In the genomic region with DNA sequence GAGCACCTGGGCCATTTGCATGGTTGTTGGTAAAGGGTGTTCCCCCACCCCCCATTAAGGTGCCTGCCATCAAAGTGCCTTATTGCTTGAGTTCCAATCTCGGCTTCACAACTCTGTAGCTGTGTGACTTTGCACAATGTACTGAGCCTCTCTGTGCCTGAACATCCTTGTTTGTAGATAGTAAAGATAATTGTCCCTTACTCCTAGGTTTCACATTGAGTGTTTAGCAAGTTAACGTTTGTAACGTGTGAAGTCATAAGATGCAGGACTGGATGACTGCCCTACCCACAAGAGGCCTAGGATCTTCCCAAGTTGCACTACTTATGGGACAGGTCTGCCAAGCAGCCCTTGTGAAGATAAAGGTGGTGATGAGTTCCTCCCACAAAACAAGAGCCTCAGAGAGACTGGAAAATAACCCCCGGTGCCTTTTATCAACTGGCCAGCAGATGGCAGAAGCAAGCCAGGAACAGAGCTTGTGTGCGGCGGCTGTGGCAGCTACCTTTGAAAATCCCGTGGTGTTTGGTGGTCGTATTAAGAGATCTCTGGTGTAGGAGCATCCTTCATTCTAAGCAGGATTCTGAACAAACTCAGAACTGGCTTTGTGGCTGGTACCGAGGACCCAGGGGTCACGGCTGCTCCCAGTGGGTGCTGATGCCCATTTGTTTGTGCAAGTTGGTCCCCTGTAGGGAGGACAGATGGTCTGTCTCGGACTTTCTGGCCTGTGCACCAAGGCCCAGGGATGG, we compare ENCODE assay signal across 8 cellular contexts.
DNase-seq lines count a peak whose midpoint lies in the region; ATAC-seq, FAIRE-seq and TF ChIP-seq lines count a peak whose summit lies in the region.

No MANE protein-coding gene starts in this region.

- no peaks in the 10 kb centered on the region for H4K20me1 ChIP-seq in endothelial cell of umbilical vein (replicated peaks; ENCODE audit: control insufficient read depth, extremely low read depth, insufficient read depth, low read length)

- no TSS peak for BruUV-seq in endothelial cell of umbilical vein (replicated peaks; lab: Mats Ljungman, UMichigan)

- H3K4me1 Mint-ChIP-seq in activated CD8-positive, alpha-beta memory T cell treated with anti-CD3 and anti-CD28 coated beads, Interleukin-2, amount 10 ng/mL, durations not matched to agents 7 days and 5 days = peaks cover 38% of the 10 kb centered on the region
- peaks cover 27 to 38% of the 10 kb centered on the region in 2 donors for H3K4me1 Mint-ChIP-seq in stimulated activated naive B cell treated with anti-CD40 and anti-IgM and Interleukin-4, amounts not matched to agents 10 μg/mL and 1 μg/mL and 100 μg/mL, for 72 hours

- no peak overlapping the region for H3K4me2 ChIP-seq in endothelial cell of umbilical vein (ENCODE audit: insufficient read depth, low read length)

- ATAC-seq in GM19372 (IDR thresholded peaks at IDR 0.05; ENCODE audit: low read depth, unreplicated experiment) = peak; percentile 62
- ATAC-seq in activated CD8-positive, alpha-beta memory T cell treated with anti-CD3 and anti-CD28 coated beads, Interleukin-2, amount 10 ng/mL, durations not matched to agents 7 days and 5 days = peak; percentile 61
- ATAC-seq in stimulated activated naive B cell treated with anti-CD40 and anti-IgM and Interleukin-4, amounts not matched to agents 10 μg/mL and 1 μg/mL and 100 μg/mL, for 72 hours (replicated peaks) = peak; percentile 69 to 71

- peaks cover 9% of the 10 kb centered on the region for H3K27me3 Mint-ChIP-seq in activated CD8-positive, alpha-beta memory T cell treated with anti-CD3 and anti-CD28 coated beads, Interleukin-2, amount 10 ng/mL, durations not matched to agents 7 days and 5 days
- peaks cover 0 to 8% of the 10 kb centered on the region in 2 donors for H3K27me3 Mint-ChIP-seq in stimulated activated naive B cell treated with anti-CD40 and anti-IgM and Interleukin-4, amounts not matched to agents 10 μg/mL and 1 μg/mL and 100 μg/mL, for 72 hours

- H3K9me1 ChIP-seq in endothelial cell of umbilical vein (replicated peaks; ENCODE audit: control insufficient read depth, extremely low read depth, insufficient read depth, low read length) = no peaks in the 10 kb centered on the region

- peak overlapping the region; percentile 82 for H3K27ac Mint-ChIP-seq in activated CD8-positive, alpha-beta memory T cell treated with anti-CD3 and anti-CD28 coated beads, Interleukin-2, amount 10 ng/mL, durations not matched to agents 7 days and 5 days
- peak overlapping the region; percentile 63 for H3K27ac Mint-ChIP-seq in stimulated activated naive B cell treated with anti-CD40 and anti-IgM and Interleukin-4, amounts not matched to agents 10 μg/mL and 1 μg/mL and 100 μg/mL, for 72 hours

- H3K27me3 ChIP-seq in endothelial cell of umbilical vein (ENCODE audit: control insufficient read depth in 2 of 2, insufficient read depth in 2 of 2, low read length in 2 of 2) = no peaks in the 10 kb centered on the region

- no peak overlapping the region for H3K9ac ChIP-seq in endothelial cell of umbilical vein (replicated peaks; ENCODE audit: extremely low read depth, insufficient read depth, low read length)

- TF ChIP-seq POLR2A in endothelial cell of umbilical vein (IDR thresholded peaks at IDR 0.05; ENCODE audit: low read depth, low read length) = no peak

- H3K4me1 ChIP-seq in endothelial cell of umbilical vein (ENCODE audit: control insufficient read depth, extremely low read depth, insufficient read depth, low read length) = no peaks in the 10 kb centered on the region

- no peaks in the 10 kb centered on the region for H3K36me3 ChIP-seq in endothelial cell of umbilical vein (ENCODE audit: control insufficient read depth in 2 of 2, extremely low read depth in 1 of 2, insufficient read depth in 2 of 2, low read length in 2 of 2)

- TF ChIP-seq CTCF in endothelial cell of umbilical vein (IDR thresholded peaks at IDR 0.05; ENCODE audit: extremely low read depth in 1 of 2, insufficient read depth in 1 of 2, low read depth in 1 of 2, low read length in 2 of 2) = peak; percentile 61 to 65

- H3K9me3 ChIP-seq in endothelial cell of umbilical vein (replicated peaks; ENCODE audit: control insufficient read depth, insufficient read depth, low read length) = no peaks in the 10 kb centered on the region

- H3K9me3 Mint-ChIP-seq in activated CD8-positive, alpha-beta memory T cell treated with anti-CD3 and anti-CD28 coated beads, Interleukin-2, amount 10 ng/mL, durations not matched to agents 7 days and 5 days (ENCODE audit: low read depth) = no peaks in the 10 kb centered on the region
- no peaks in the 10 kb centered on the region for H3K9me3 Mint-ChIP-seq in stimulated activated naive B cell treated with anti-CD40 and anti-IgM and Interleukin-4, amounts not matched to agents 10 μg/mL and 1 μg/mL and 100 μg/mL, for 72 hours

- H3K79me2 ChIP-seq in endothelial cell of umbilical vein (ENCODE audit: control insufficient read depth, insufficient read depth, low read length) = no peaks in the 10 kb centered on the region

- H3K4me3 Mint-ChIP-seq in activated CD8-positive, alpha-beta memory T cell treated with anti-CD3 and anti-CD28 coated beads, Interleukin-2, amount 10 ng/mL, durations not matched to agents 7 days and 5 days = peak overlapping the region; percentile 69
- peak overlapping the region; percentile 39 to 64 for H3K4me3 Mint-ChIP-seq in stimulated activated naive B cell treated with anti-CD40 and anti-IgM and Interleukin-4, amounts not matched to agents 10 μg/mL and 1 μg/mL and 100 μg/mL, for 72 hours

- H3K36me3 Mint-ChIP-seq in activated CD8-positive, alpha-beta memory T cell treated with anti-CD3 and anti-CD28 coated beads, Interleukin-2, amount 10 ng/mL, durations not matched to agents 7 days and 5 days = no peaks in the 10 kb centered on the region
- no peaks in the 10 kb centered on the region for H3K36me3 Mint-ChIP-seq in stimulated activated naive B cell treated with anti-CD40 and anti-IgM and Interleukin-4, amounts not matched to agents 10 μg/mL and 1 μg/mL and 100 μg/mL, for 72 hours

- H3K4me3 ChIP-seq in endothelial cell of umbilical vein (replicated peaks in 1 of 3; ENCODE audit: insufficient read depth in 1 of 3, low read depth in 1 of 3, low read length in 3 of 3) = no peak overlapping the region

- DNase-seq in C1 segment of cervical spinal cord (lab: John Stamatoyannopoulos, UW) (peak in 13 of 14 donors; percentile 10 to 79 (median 49)), HuH-7 (ENCODE audit: low spot score) (peak; percentile 63), NOMO-1 treated with DMSO at 0.1 percent for 48 hours (lab: John Stamatoyannopoulos, UW; ENCODE audit: unreplicated experiment) (peak; percentile 90), endothelial cell of umbilical vein (ENCODE audit: low read depth, low spot score) (peak; percentile 12), mucosa of gallbladder (ENCODE audit: low spot score) (peak; percentile 55)
- DNase-seq in activated CD8-positive, alpha-beta memory T cell treated with anti-CD3 and anti-CD28 coated beads, Interleukin-2, amount 10 ng/mL, durations not matched to agents 7 days and 5 days = peak; percentile 77
- DNase-seq in stimulated activated naive B cell treated with anti-CD40 and anti-IgM and Interleukin-4, amounts not matched to agents 10 μg/mL and 1 μg/mL and 100 μg/mL, for 72 hours = peak; percentile 52

- intact Hi-C loops in endothelial cell of umbilical vein (cut with micrococcal nuclease) = loop anchor here (2.0 kb wide), 1 partner anchor 1206 kb away; no protein-coding TSS in a partner anchor

- FAIRE-seq in endothelial cell of umbilical vein (lab: Jason Lieb, UNC) = peak; percentile 65

- CTCF ChIA-PET in activated CD8-positive, alpha-beta memory T cell treated with anti-CD3 and anti-CD28 coated beads, Interleukin-2, amount 10 ng/mL, durations not matched to agents 7 days and 5 days (lab: Charles Lee) = interaction anchor here (0.7 to 3.7 kb wide), 29 partner anchors 9 to 1206 kb away, joined by 3 to 35 read pairs (median 4); partner anchors contain the start of genes FAM217B and PPP1R3D
- CTCF ChIA-PET in endothelial cell of umbilical vein (lab: Charles Lee) = interaction anchor here (0.7 to 1.6 kb wide), 4 partner anchors 39 to 1842 kb away, joined by 3 to 23 read pairs (median 6); no protein-coding TSS in a partner anchor

- POLR2A ChIA-PET in endothelial cell of umbilical vein (lab: Charles Lee) = interaction anchor here (0.6 kb wide), 1 partner anchor 13 kb away, joined by 3 read pairs; no protein-coding TSS in a partner anchor

- no peak overlapping the region for H3K27ac ChIP-seq in endothelial cell of umbilical vein (ENCODE audit: insufficient read depth, low read depth, low read length)

- dilution Hi-C loops in endothelial cell of umbilical vein (cut with MboI; ENCODE audit: extremely low pct_ligation_motif_present, low sequenced_read_pairs) = no loop called here

- H2AFZ ChIP-seq in endothelial cell of umbilical vein (ENCODE audit: low read depth, low read length) = no peak overlapping the region

TF ChIP-seq in endothelial cell of umbilical vein, 7 proteins besides CTCF, POLR2A, EP300 and RAD21:
- TF ChIP-seq MYC (IDR thresholded peaks at IDR 0.05; ENCODE audit: low read depth, low read length) (no peak), EZH2 (IDR thresholded peaks at IDR 0.05; ENCODE audit: borderline replicate concordance, low read depth, low read length, severe bottlenecking) (no peak), POLR2AphosphoS5 (IDR thresholded peaks at IDR 0.05; ENCODE audit: insufficient read depth, low read depth, low read length) (no peak), JUN (IDR thresholded peaks at IDR 0.05; ENCODE audit: borderline replicate concordance, insufficient read depth, insufficient read length, low read depth) (no peak), GATA2 (IDR thresholded peaks at IDR 0.05; ENCODE audit: insufficient read depth, insufficient read length, low read depth, low read length) (no peak), FOS (IDR thresholded peaks at IDR 0.05; ENCODE audit: borderline replicate concordance, insufficient read depth, low read length) (no peak)
- TF ChIP-seq, protein P1, sequence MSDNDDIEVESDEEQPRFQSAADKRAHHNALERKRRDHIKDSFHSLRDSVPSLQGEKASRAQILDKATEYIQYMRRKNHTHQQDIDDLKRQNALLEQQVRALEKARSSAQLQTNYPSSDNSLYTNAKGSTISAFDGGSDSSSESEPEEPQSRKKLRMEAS (IDR thresholded peaks at IDR 0.05; ENCODE audit: insufficient read depth, insufficient read length) = no peak

Comparison
In these comparisons a context has a peak if more than half of its experiments do, and no peak if none do; other contexts are left out.
1. DNase-seq: peak in every context shown above with its lines; median percentile 90 in NOMO-1 treated with DMSO at 0.1 percent for 48 hours; 77 in activated CD8-positive, alpha-beta memory T cell treated with anti-CD3 and anti-CD28 coated beads, Interleukin-2, amount 10 ng/mL, durations not matched to agents 7 days and 5 days; 63 in HuH-7; 55 in mucosa of gallbladder; 52 in stimulated activated naive B cell treated with anti-CD40 and anti-IgM and Interleukin-4, amounts not matched to agents 10 μg/mL and 1 μg/mL and 100 μg/mL, for 72 hours; 49 in C1 segment of cervical spinal cord; 12 in endothelial cell of umbilical vein.